In genomic region chr18:78979682-78980278, GRCh38 we compare ENCODE assay signal across 11 cellular contexts. TPM values are rescaled to one million over a fixed set of nuclear protein-coding genes. Genes with fewer than 3 reads are reported as not detected.
A peak's percentile ranks its signal among the peaks of the same experiment; 100 is the strongest.
DNase-seq lines count a peak whose midpoint lies in the region; ATAC-seq and TF ChIP-seq lines count a peak whose summit lies in the region.
"Had no signal": no experiment of that assay in that cellular context is flagged by ENCODE, and none has a peak within 500 bp of the region (broad histone marks: within the 10 kb centered on the region; RNA-seq: fewer than 3 reads in every experiment).

SALL3 (plus strand) TSS chr18:78979818; CDS start chr18:78980275, 457 bp downstream.

- H3K27me3 Mint-ChIP-seq in GM23338 (ENCODE audit: insufficient read depth, low read depth, poor library complexity): peaks cover 58% of the 10 kb centered on the region

- H3K9me2 ChIP-seq in GM23338 (ENCODE audit: insufficient read depth) (no peaks in the 10 kb centered on the region), PC-9 (ENCODE audit: insufficient read depth) (no peaks in the 10 kb centered on the region)

- no peak within 1 kb of the TSS for H3K27ac Mint-ChIP-seq in GM23338

- H3K4me2 ChIP-seq in GM23338 (peak within 1 kb of the TSS; percentile 82), osteoblast (ENCODE audit: insufficient read depth, low read length) (no peak within 1 kb of the TSS), PC-9 (no peak within 1 kb of the TSS)

- H3K9me3 ChIP-seq in osteoblast (ENCODE audit: low read depth, low read length) (peaks cover 2% of the 10 kb centered on the region), PC-9 (ENCODE audit: insufficient read depth, low read depth) (no peaks in the 10 kb centered on the region)
- H3K9me3 ChIP-seq: pancreas had no signal

- BruUV-seq in PC-9 (replicated peaks; lab: Mats Ljungman, UMichigan): no TSS peak

- CTCF ChIA-PET in PC-9 (lab: Charles Lee): no interaction called here

- TF ChIP-seq CTCF in GM23338 (conservative IDR thresholded peaks at IDR 0.05; ENCODE audit: low read depth in 2 of 2) (no peak), fibroblast of pulmonary artery (IDR thresholded peaks at IDR 0.05; ENCODE audit: low read length, missing control alignments) (no peak), osteoblast (IDR thresholded peaks at IDR 0.05; ENCODE audit: extremely low read depth, low read depth, low read length) (no peak), PC-9 (conservative IDR thresholded peaks at IDR 0.05) (no peak)

- H2AFZ ChIP-seq in GM23338: no peak within 1 kb of the TSS
- H2AFZ ChIP-seq in osteoblast (ENCODE audit: low read length): no peak within 1 kb of the TSS
- H2AFZ ChIP-seq in PC-9: no peak within 1 kb of the TSS
- H2AFZ ChIP-seq: GM23248 had no signal

- H3K79me2 ChIP-seq in GM23338 (replicated peaks; ENCODE audit: insufficient read depth): peaks cover 26% of the 10 kb centered on the region
- no peaks in the 10 kb centered on the region for H3K79me2 ChIP-seq in osteoblast (ENCODE audit: insufficient read depth, low read length)
- no peaks in the 10 kb centered on the region for H3K79me2 ChIP-seq in PC-9 (ENCODE audit: low read depth)

- peaks cover 60% of the 10 kb centered on the region for H3K4me1 Mint-ChIP-seq in GM23338

- peak; percentile 74 for DNase-seq in GM23338 (ENCODE audit: low spot score)
- DNase-seq in NCI-H1436 (lab: John Stamatoyannopoulos, UW): peak; percentile 81
- DNase-seq in fibroblast of pulmonary artery (ENCODE audit: low read depth): no peak
- peak; percentile 91 for DNase-seq in osteoblast (ENCODE audit: insufficient read length, low spot score, missing footprints)
- DNase-seq in PC-9: no peak
- no peak for DNase-seq in T-helper 2 cell
- no peak for DNase-seq in NCI-H2029 treated with DMSO at 0.1 percent for 48 hours (lab: John Stamatoyannopoulos, UW)
- DNase-seq: NCI-H2171 treated with DMSO at 0.1 percent for 48 hours had no signal

- H3K36me3 ChIP-seq in GM23338 (ENCODE audit: insufficient read depth) (no peaks in the 10 kb centered on the region), osteoblast (ENCODE audit: insufficient read depth, low read length) (no peaks in the 10 kb centered on the region), PC-9 (ENCODE audit: low read depth) (no peaks in the 10 kb centered on the region)
- H3K36me3 ChIP-seq: pancreas had no signal

- peaks cover 4% of the 10 kb centered on the region; the same call in 2 of the 3 replicates for H3K36me3 Mint-ChIP-seq in GM23338 (ENCODE audit: low read depth)

- POLR2A ChIA-PET in PC-9 (lab: Charles Lee; ENCODE audit: unreplicated experiment): no interaction called here

- H3K27ac ChIP-seq in GM23338 (ENCODE audit: low read depth) (no peak within 1 kb of the TSS), osteoblast (ENCODE audit: low read depth, low read length) (no peak within 1 kb of the TSS), PC-9 (no peak within 1 kb of the TSS)
- H3K27ac ChIP-seq: GM23248, pancreas, SK-N-MC had no signal

- H3K4me3 ChIP-seq in GM23338 (peak within 1 kb of the TSS; percentile 53), fibroblast of pulmonary artery (replicated peaks; ENCODE audit: low read depth, low read length) (peak within 1 kb of the TSS; percentile 28), osteoblast (ENCODE audit: insufficient read depth, low read length) (no peak within 1 kb of the TSS), PC-9 (no peak within 1 kb of the TSS)
- H3K4me3 ChIP-seq: GM23248, SK-N-MC had no signal

- peaks cover 51% of the 10 kb centered on the region for H3K27me3 ChIP-seq in GM23338 (ENCODE audit: insufficient read depth)
- peaks cover 75% of the 10 kb centered on the region for H3K27me3 ChIP-seq in osteoblast (ENCODE audit: insufficient read depth, low read length)
- peaks cover 21% of the 10 kb centered on the region for H3K27me3 ChIP-seq in PC-9 (ENCODE audit: insufficient read depth, low read depth)

- H3F3A ChIP-seq in GM23338 (replicated peaks; ENCODE audit: low read depth) (peaks cover 26% of the 10 kb centered on the region), PC-9 (ENCODE audit: insufficient read depth, low read depth) (no peaks in the 10 kb centered on the region)

- peak within 1 kb of the TSS; percentile 81 for H3K4me3 Mint-ChIP-seq in GM23338

- intact Hi-C loops in PC-9 (cut with micrococcal nuclease; ENCODE audit: unreplicated experiment): loop anchor here (10.0 kb wide), 1 partner anchor 265 kb away; no protein-coding TSS in a partner anchor

- H3K4me1 ChIP-seq in GM23338 (ENCODE audit: insufficient read depth) (peaks cover 48% of the 10 kb centered on the region), osteoblast (ENCODE audit: insufficient read depth, low read length) (no peaks in the 10 kb centered on the region), PC-9 (replicated peaks; ENCODE audit: insufficient read depth) (no peaks in the 10 kb centered on the region)

- peak; percentile 10 for ATAC-seq in GM23338
- ATAC-seq: pancreas had no signal

- peaks cover 5% of the 10 kb centered on the region for H3K9me3 Mint-ChIP-seq in GM23338

- H4K20me1 ChIP-seq in GM23338 (replicated peaks; ENCODE audit: insufficient read depth) (peaks cover 5% of the 10 kb centered on the region; the same call in 1 of the 2 replicates), osteoblast (ENCODE audit: insufficient read depth, low read length) (no peaks in the 10 kb centered on the region), PC-9 (ENCODE audit: insufficient read depth) (no peaks in the 10 kb centered on the region)

TF ChIP-seq in GM23338, 12 proteins besides CTCF, POLR2A, EP300 and RAD21 (continues in another document):
- TF ChIP-seq ETS1 (IDR thresholded peaks at IDR 0.05) (no peak), ZNF462 (CRISPR knock-in tag; IDR thresholded peaks at IDR 0.05) (no peak), NANOG (IDR thresholded peaks at IDR 0.05; ENCODE audit: borderline replicate concordance) (no peak)

RNA-seq across cellular contexts. Expression of gene SALL3, which starts in this region (rescaled TPM):
- 29.0 and 39.8 TPM in 2 replicates for total RNA-seq in GM23338 (2014; rRNA removed; shearing (Covaris generic))
- polyA plus RNA-seq in GM23338 (2016; fragmentation: Nextera tagmentation; extraction: Ambion mirVana): 11.0 and 16.9 TPM in 2 replicates
- not detected in 2 replicates for total RNA-seq in osteoblast
- total RNA-seq in PC-9 (2021): not detected in 2 replicates
- total RNA-seq: GM23248 had no signal
- polyA plus RNA-seq: GM23248, pancreas had no signal

Comparison
In these comparisons a context has a peak if more than half of its experiments do, and no peak if none do; other contexts are left out.
1. RNA of gene SALL3 (total RNA-seq): 29.0 to 39.8 TPM in GM23338; not detected in osteoblast and not detected in PC-9; every median in the first group is over 10 times any median in the second.
2. Peak in DNase-seq in osteoblast; RNA of the gene not detected or under 1 TPM.
3. DNase-seq: peak in GM23338 (single experiment) and NCI-H1436 (single experiment); none in fibroblast of pulmonary artery (single experiment), PC-9 (0 of 2), T-helper 2 cell (0 of 5) and NCI-H2029 treated with DMSO at 0.1 percent for 48 hours (single experiment).
4. H3K4me3 ChIP-seq: peak in GM23338 (single experiment) and fibroblast of pulmonary artery (single experiment); none in osteoblast (single experiment) and PC-9 (single experiment).